In genomic region chr12:120534703-120535655, GRCh38 we compare ENCODE assay signal across 1 cellular context.
A peak's percentile ranks its signal among the peaks of the same experiment; 100 is the strongest.
TF ChIP-seq lines count a peak whose summit lies in the region.

No MANE protein-coding gene starts in this region.

TF ChIP-seq in K562, 482 proteins besides CTCF, POLR2A, EP300 and RAD21 (continued from another document and continues in another):
- no peak for TF ChIP-seq ZNF780A (CRISPR knock-in tag; IDR thresholded peaks at IDR 0.05)
- TF ChIP-seq RNF2 (IDR thresholded peaks at IDR 0.05) = peak; percentile 42; the same call in 1 of the 2 replicates
- peak; percentile 44 for TF ChIP-seq RBM22 (IDR thresholded peaks at IDR 0.05; ENCODE audit: low read depth, low read length, poor library complexity, severe bottlenecking)
- TF ChIP-seq HIVEP1 (CRISPR knock-in tag; IDR thresholded peaks at IDR 0.05) = no peak
- peak; percentile 91 for TF ChIP-seq FOSL1 (tag; conservative IDR thresholded peaks at IDR 0.05)
- no peak for TF ChIP-seq ZNF133 (CRISPR knock-in tag; IDR thresholded peaks at IDR 0.05)
- no peak for TF ChIP-seq NCOA2 (IDR thresholded peaks at IDR 0.05; ENCODE audit: partially characterized antibody in 2 of 2)
- TF ChIP-seq ZNF324 (CRISPR knock-in tag; IDR thresholded peaks at IDR 0.05) = no peak
- TF ChIP-seq EHMT2 (IDR thresholded peaks at IDR 0.05) = no peak
- peak; percentile 73; the same call in 1 of the 2 replicates for TF ChIP-seq SMARCE1 (IDR thresholded peaks at IDR 0.05)
- peak; percentile 66 for TF ChIP-seq SPI1 (IDR thresholded peaks at IDR 0.05; ENCODE audit: borderline replicate concordance, low read depth, low read length)
- TF ChIP-seq TGIF2 (CRISPR knock-in tag; IDR thresholded peaks at IDR 0.05) = 0 out of 2 replicates have a peak, but pooled peaks have one; percentile 54
- 0 out of 2 replicates have a peak, but pooled peaks have one; percentile 35 for TF ChIP-seq MEF2A (IDR thresholded peaks at IDR 0.05; ENCODE audit: control insufficient read depth, low read depth, low read length)
- TF ChIP-seq GMEB1 (CRISPR knock-in tag; IDR thresholded peaks at IDR 0.05) = no peak
- TF ChIP-seq ZFP30 (CRISPR knock-in tag; IDR thresholded peaks at IDR 0.05; ENCODE audit: borderline replicate concordance) = no peak
- peak in 1 of 2 experiments; percentile 25; a peak in 1 of 4 replicates for TF ChIP-seq MLLT1 (IDR thresholded peaks at IDR 0.05)
- peak; percentile 72; the same call in 1 of the 2 replicates for TF ChIP-seq TFAP4 (CRISPR knock-in tag; IDR thresholded peaks at IDR 0.05; ENCODE audit: borderline replicate concordance)
- no peak for TF ChIP-seq GTF2A2 (tag; IDR thresholded peaks at IDR 0.05)
- peak; percentile 47; the same call in 1 of the 2 replicates for TF ChIP-seq ZNF511 (CRISPR knock-in tag; IDR thresholded peaks at IDR 0.05)
- no peak for TF ChIP-seq GATA2 (CRISPR knock-in tag; IDR thresholded peaks at IDR 0.05)
- TF ChIP-seq UBTF (IDR thresholded peaks at IDR 0.05; ENCODE audit: borderline replicate concordance in 1 of 2, low read depth in 2 of 2, low read length in 2 of 2) = peak in 1 of 2 experiments; percentile 59; a peak in 1 of 4 replicates
- TF ChIP-seq ELF2 (CRISPR knock-in tag; IDR thresholded peaks at IDR 0.05) = no peak
- peak; percentile 78 for TF ChIP-seq ARID1B (IDR thresholded peaks at IDR 0.05)
- peak; percentile 82 for TF ChIP-seq CHD1 (IDR thresholded peaks at IDR 0.05; ENCODE audit: low read length)
- peak in 1 of 3 experiments; percentile 23 for TF ChIP-seq YY1 (IDR thresholded peaks at IDR 0.05; ENCODE audit: borderline replicate concordance in 1 of 3, control insufficient read depth in 1 of 3, extremely low read depth in 1 of 3, insufficient read depth in 3 of 3, insufficient read length in 1 of 3, insufficient replicate concordance in 2 of 3, low read depth in 1 of 3, low read length in 2 of 3)
- peak; percentile 98 for TF ChIP-seq HMBOX1 (IDR thresholded peaks at IDR 0.05)
- TF ChIP-seq ARID2 (IDR thresholded peaks at IDR 0.05) = no peak
- TF ChIP-seq SNAPC5 (CRISPR knock-in tag; IDR thresholded peaks at IDR 0.05) = no peak
- TF ChIP-seq ZNF561 (CRISPR knock-in tag; conservative IDR thresholded peaks at IDR 0.05) = no peak
- TF ChIP-seq ZKSCAN1 (IDR thresholded peaks at IDR 0.05; ENCODE audit: low read depth, low read length) = no peak
- TF ChIP-seq ZNF398 (CRISPR knock-in tag; IDR thresholded peaks at IDR 0.05) = no peak
- TF ChIP-seq MIER1 (IDR thresholded peaks at IDR 0.05; ENCODE audit: low read depth) = no peak
- no peak for TF ChIP-seq ZNF140 (CRISPR knock-in tag; IDR thresholded peaks at IDR 0.05)
- no peak for TF ChIP-seq KAT8 (IDR thresholded peaks at IDR 0.05; ENCODE audit: low read depth)
- no peak for TF ChIP-seq KDM2B (CRISPR knock-in tag; IDR thresholded peaks at IDR 0.05)
- peak; percentile 46; the same call in 1 of the 2 replicates for TF ChIP-seq GATAD2A (IDR thresholded peaks at IDR 0.05)
- TF ChIP-seq STAT5B (CRISPR knock-in tag; IDR thresholded peaks at IDR 0.05) = no peak
- TF ChIP-seq CHD7 (IDR thresholded peaks at IDR 0.05; ENCODE audit: low read depth, low read length) = no peak
- peak; percentile 50; the same call in 1 of the 2 replicates for TF ChIP-seq NCOR1 (IDR thresholded peaks at IDR 0.05)
- no peak for TF ChIP-seq TAF9B (IDR thresholded peaks at IDR 0.05; ENCODE audit: partially characterized antibody)
